In genomic region chr18:38007931-38008330, GRCh38 we compare ENCODE assay signal across 14 cellular contexts.
A peak's percentile ranks its signal among the peaks of the same experiment; 100 is the strongest.
DNase-seq lines count a peak whose midpoint lies in the region; ATAC-seq, FAIRE-seq and TF ChIP-seq lines count a peak whose summit lies in the region.
"Had no signal": no experiment of that assay in that cellular context is flagged by ENCODE, and none has a peak within 500 bp of the region (broad histone marks: within the 10 kb centered on the region; RNA-seq: fewer than 3 reads in every experiment).

No MANE protein-coding gene starts in this region.

- H3K4me2 ChIP-seq in keratinocyte (ENCODE audit: control insufficient read depth, extremely low read depth, insufficient read depth, low read depth, low read length) = peak overlapping the region; percentile 6
- peak overlapping the region; percentile 27 for H3K4me2 ChIP-seq in smooth muscle cell

- no peak for TF ChIP-seq POLR2A in esophagus squamous epithelium (IDR thresholded peaks at IDR 0.05)

- dilution Hi-C loops in keratinocyte (cut with MboI; ENCODE audit: extremely low pct_ligation_motif_present, low sequenced_read_pairs) = no loop called here

- H3K9ac ChIP-seq in keratinocyte (ENCODE audit: control insufficient read depth, extremely low read depth, insufficient read depth, low read length) (no peak overlapping the region), smooth muscle cell (ENCODE audit: low read depth) (no peak overlapping the region)

- no peaks in the 10 kb centered on the region for H4K20me1 ChIP-seq in keratinocyte (ENCODE audit: control insufficient read depth, extremely low read depth, insufficient read depth, low read length)
- H4K20me1 ChIP-seq in smooth muscle cell (ENCODE audit: low read depth) = no peaks in the 10 kb centered on the region

- H3K4me3 ChIP-seq in epithelial cell of esophagus (ENCODE audit: low read length) (no peak overlapping the region), keratinocyte (ENCODE audit: control insufficient read depth in 2 of 3, extremely low read depth in 1 of 3, insufficient read depth in 2 of 3, low read depth in 1 of 3, low read length in 3 of 3) (no peak overlapping the region), smooth muscle cell (no peak overlapping the region), esophagus squamous epithelium (no peak overlapping the region), upper lobe of right lung (no peak overlapping the region)
- H3K4me3 ChIP-seq: K562 had no signal

- no peaks in the 10 kb centered on the region for H3K4me1 Mint-ChIP-seq in T-helper 17 cell

- peak; percentile 80 for FAIRE-seq in keratinocyte (lab: Jason Lieb, UNC)
- FAIRE-seq: GM12892, K562 had no signal

- no peaks in the 10 kb centered on the region for H3K36me3 Mint-ChIP-seq in T-helper 17 cell (ENCODE audit: low read depth)

- H2AFZ ChIP-seq in keratinocyte (ENCODE audit: control insufficient read depth, low read length) (no peak overlapping the region), smooth muscle cell (ENCODE audit: low read depth) (no peak overlapping the region)

- H3K36me3 ChIP-seq in keratinocyte (ENCODE audit: control insufficient read depth in 2 of 2, extremely low read depth in 1 of 2, insufficient read depth in 2 of 2, low read length in 2 of 2) = no peaks in the 10 kb centered on the region
- H3K36me3 ChIP-seq in smooth muscle cell (ENCODE audit: low read depth) = no peaks in the 10 kb centered on the region
- H3K36me3 ChIP-seq in esophagus squamous epithelium = no peaks in the 10 kb centered on the region
- no peaks in the 10 kb centered on the region for H3K36me3 ChIP-seq in upper lobe of right lung

- peak; percentile 27 for DNase-seq in M059J (ENCODE audit: low read depth)
- DNase-seq in epithelial cell of esophagus (ENCODE audit: low read depth) = peak; percentile 44
- DNase-seq in keratinocyte (ENCODE audit: low read depth, low spot score) = no peak
- no peak for DNase-seq in smooth muscle cell (lab: John Stamatoyannopoulos, UW; ENCODE audit: unreplicated experiment)
- no peak for DNase-seq in T-helper 17 cell
- no peak for DNase-seq in esophagus squamous epithelium (lab: John Stamatoyannopoulos, UW)
- no peak for DNase-seq in upper lobe of right lung
- DNase-seq: NCI-H1105, NCI-H226, NCI-H524, PC-3 had no signal

- H3K27ac Mint-ChIP-seq in T-helper 17 cell = no peak overlapping the region

- TF ChIP-seq CTCF in epithelial cell of esophagus (IDR thresholded peaks at IDR 0.05; ENCODE audit: insufficient read depth, low read depth, low read length, missing control alignments) (no peak), keratinocyte (optimal IDR thresholded peaks at IDR 0.05 in 1 of 3, IDR thresholded peaks at IDR 0.05 in 1 of 3, conservative IDR thresholded peaks at IDR 0.05 in 1 of 3; ENCODE audit: extremely low read depth in 1 of 3, insufficient read depth in 2 of 3, low read length in 3 of 3) (no peak), smooth muscle cell (IDR thresholded peaks at IDR 0.05; ENCODE audit: borderline replicate concordance, insufficient read depth, poor library complexity, severe bottlenecking) (no peak), esophagus squamous epithelium (IDR thresholded peaks at IDR 0.05) (no peak), upper lobe of right lung (IDR thresholded peaks at IDR 0.05) (no peak)

- no peaks in the 10 kb centered on the region for H3F3A ChIP-seq in smooth muscle cell (ENCODE audit: low read depth)

- H3K79me2 ChIP-seq in keratinocyte (ENCODE audit: control insufficient read depth, insufficient read depth, low read length) (no peaks in the 10 kb centered on the region), smooth muscle cell (ENCODE audit: low read depth) (no peaks in the 10 kb centered on the region)

- H3K4me1 ChIP-seq in keratinocyte (ENCODE audit: control insufficient read depth, extremely low read depth, insufficient read depth, low read length) = peaks cover 7% of the 10 kb centered on the region
- no peaks in the 10 kb centered on the region for H3K4me1 ChIP-seq in smooth muscle cell (ENCODE audit: low read depth)
- H3K4me1 ChIP-seq in esophagus squamous epithelium = peaks cover 0 to 18% (median 0%) of the 10 kb centered on the region in 3 donors
- H3K4me1 ChIP-seq in upper lobe of right lung = no peaks in the 10 kb centered on the region

- WGBS in smooth muscle cell (ENCODE audit: low lambda C conversion rate) = 28% methylated on average over 6 of the region's 6 CpGs
- WGBS in esophagus squamous epithelium, 2 donors = 58 to 70% methylated on average over 6 of the region's 6 CpGs

- no peaks in the 10 kb centered on the region for H3K27me3 Mint-ChIP-seq in T-helper 17 cell

- no peaks in the 10 kb centered on the region for H3K27me3 ChIP-seq in keratinocyte (ENCODE audit: control insufficient read depth, extremely low read depth, insufficient read depth, low read length)
- H3K27me3 ChIP-seq in smooth muscle cell (ENCODE audit: low read depth) = no peaks in the 10 kb centered on the region
- no peaks in the 10 kb centered on the region for H3K27me3 ChIP-seq in esophagus squamous epithelium
- H3K27me3 ChIP-seq in upper lobe of right lung = no peaks in the 10 kb centered on the region

- H3K4me3 Mint-ChIP-seq in T-helper 17 cell = no peak overlapping the region

- H3K27ac ChIP-seq in keratinocyte (ENCODE audit: control insufficient read depth, insufficient read depth, low read length) (no peak overlapping the region), smooth muscle cell (ENCODE audit: low read depth) (no peak overlapping the region), esophagus squamous epithelium (no peak overlapping the region), upper lobe of right lung (no peak overlapping the region)
- H3K27ac ChIP-seq: C4-2B had no signal

- H3K9me1 ChIP-seq in keratinocyte (ENCODE audit: control insufficient read depth, extremely low read depth, insufficient read depth, low read length) = no peaks in the 10 kb centered on the region

- no peaks in the 10 kb centered on the region for H3K9me3 ChIP-seq in keratinocyte (ENCODE audit: control insufficient read depth, low read depth, low read length)
- H3K9me3 ChIP-seq in smooth muscle cell (replicated peaks; ENCODE audit: low read depth) = no peaks in the 10 kb centered on the region
- H3K9me3 ChIP-seq in T-helper 17 cell (ENCODE audit: control insufficient read depth, low read length, poor library complexity, severe bottlenecking) = no peaks in the 10 kb centered on the region
- H3K9me3 ChIP-seq in esophagus squamous epithelium = no peaks in the 10 kb centered on the region
- no peaks in the 10 kb centered on the region for H3K9me3 ChIP-seq in upper lobe of right lung

- ATAC-seq in T-helper 17 cell (no peak), upper lobe of right lung (no peak)
- ATAC-seq: K562, PC-3 had no signal

- intact Hi-C loops in esophagus squamous epithelium (cut with DNase I) (no loop called here), upper lobe of right lung (cut with DNase I) (no loop called here)

Comparison
In these comparisons a context has a peak if more than half of its experiments do, and no peak if none do; other contexts are left out.
1. DNase-seq: peak in M059J (single experiment) and epithelial cell of esophagus (single experiment); none in keratinocyte (single experiment), smooth muscle cell (single experiment), T-helper 17 cell (0 of 3), esophagus squamous epithelium (single experiment) and upper lobe of right lung (single experiment).